In the genomic region with DNA sequence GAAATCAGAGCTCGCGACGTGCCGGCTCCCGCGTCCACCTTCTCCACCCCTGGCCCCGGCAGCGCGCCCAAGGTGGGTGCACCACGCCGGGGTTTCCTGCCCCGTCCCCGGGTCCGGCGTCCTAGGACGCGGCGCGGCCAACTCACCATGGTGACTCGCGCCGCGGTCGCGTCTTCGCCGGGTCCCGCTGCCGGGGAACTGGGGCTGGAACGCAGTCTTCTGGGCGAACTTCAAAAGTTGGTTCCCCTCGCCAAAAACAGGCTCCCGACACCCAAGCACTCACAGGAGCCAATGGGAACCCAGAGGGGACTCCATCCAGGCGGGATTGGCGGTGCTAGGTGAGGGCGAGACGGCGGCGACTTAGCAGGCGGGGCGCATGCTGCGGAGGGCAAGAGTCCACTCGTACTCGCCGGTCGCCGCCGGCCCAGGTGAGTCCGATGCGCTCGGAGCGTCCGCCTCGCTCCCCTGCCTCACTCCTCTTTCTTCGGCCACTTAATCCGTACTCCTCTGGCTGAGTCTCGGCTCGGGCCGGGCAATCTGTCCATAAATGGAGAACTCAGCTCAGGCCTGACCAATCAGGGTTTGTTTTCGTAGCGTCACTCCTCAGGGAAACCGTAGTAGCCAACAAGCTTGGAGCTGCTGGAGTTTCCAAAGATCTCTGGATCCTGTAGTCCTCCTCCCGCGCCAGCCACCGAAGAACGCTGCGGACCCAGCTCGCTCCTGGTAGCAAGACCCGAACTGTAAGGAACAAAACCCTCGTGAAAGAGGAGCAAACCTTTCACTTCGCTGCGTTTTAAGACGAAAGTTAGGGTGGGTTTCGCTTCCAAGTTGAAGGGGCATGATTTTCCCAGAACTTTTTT, we compare ENCODE assay signal across 2 cellular contexts.
TF ChIP-seq lines count a peak whose summit lies in the region.

Gene MYO1E, minus strand, starts transcription at position 520 of the 860 bp plus-strand sequence. Its CDS starts 371 bp downstream, at position 149.

TF ChIP-seq in WTC11, 78 proteins besides CTCF, POLR2A, EP300 and RAD21 (continues in another document):
- TF ChIP-seq PRDM15 (CRISPR knock-in tag; IDR thresholded peaks at IDR 0.05) (no peak), NFYB (CRISPR knock-in tag; conservative IDR thresholded peaks at IDR 0.05; ENCODE audit: low read depth) (peak; percentile 58), ZNF121 (CRISPR knock-in tag; IDR thresholded peaks at IDR 0.05) (no peak), CBFB (CRISPR knock-in tag; IDR thresholded peaks at IDR 0.05; ENCODE audit: low read depth) (peak; percentile 35; the same call in 1 of the 2 replicates), SMAD3 (CRISPR knock-in tag; IDR thresholded peaks at IDR 0.05; ENCODE audit: borderline replicate concordance) (no peak), SP1 (CRISPR knock-in tag; conservative IDR thresholded peaks at IDR 0.05) (peak; percentile 54; the same call in 1 of the 2 replicates), GRHL2 (CRISPR knock-in tag; IDR thresholded peaks at IDR 0.05; ENCODE audit: insufficient replicate concordance, severe bottlenecking) (no peak), ZNF425 (CRISPR knock-in tag; conservative IDR thresholded peaks at IDR 0.05) (no peak), IRF2 (CRISPR knock-in tag; IDR thresholded peaks at IDR 0.05; ENCODE audit: borderline replicate concordance, low read depth) (0 out of 2 replicates have a peak, but pooled peaks have one; percentile 21), GTF2I (CRISPR knock-in tag; conservative IDR thresholded peaks at IDR 0.05) (no peak), SMAD4 (CRISPR knock-in tag; IDR thresholded peaks at IDR 0.05) (no peak), CREB1 (CRISPR knock-in tag; IDR thresholded peaks at IDR 0.05) (no peak), RORB (CRISPR knock-in tag; IDR thresholded peaks at IDR 0.05) (no peak), CREM (CRISPR knock-in tag; IDR thresholded peaks at IDR 0.05) (0 out of 2 replicates have a peak, but pooled peaks have one; percentile 32)
- TF ChIP-seq, protein P1, sequence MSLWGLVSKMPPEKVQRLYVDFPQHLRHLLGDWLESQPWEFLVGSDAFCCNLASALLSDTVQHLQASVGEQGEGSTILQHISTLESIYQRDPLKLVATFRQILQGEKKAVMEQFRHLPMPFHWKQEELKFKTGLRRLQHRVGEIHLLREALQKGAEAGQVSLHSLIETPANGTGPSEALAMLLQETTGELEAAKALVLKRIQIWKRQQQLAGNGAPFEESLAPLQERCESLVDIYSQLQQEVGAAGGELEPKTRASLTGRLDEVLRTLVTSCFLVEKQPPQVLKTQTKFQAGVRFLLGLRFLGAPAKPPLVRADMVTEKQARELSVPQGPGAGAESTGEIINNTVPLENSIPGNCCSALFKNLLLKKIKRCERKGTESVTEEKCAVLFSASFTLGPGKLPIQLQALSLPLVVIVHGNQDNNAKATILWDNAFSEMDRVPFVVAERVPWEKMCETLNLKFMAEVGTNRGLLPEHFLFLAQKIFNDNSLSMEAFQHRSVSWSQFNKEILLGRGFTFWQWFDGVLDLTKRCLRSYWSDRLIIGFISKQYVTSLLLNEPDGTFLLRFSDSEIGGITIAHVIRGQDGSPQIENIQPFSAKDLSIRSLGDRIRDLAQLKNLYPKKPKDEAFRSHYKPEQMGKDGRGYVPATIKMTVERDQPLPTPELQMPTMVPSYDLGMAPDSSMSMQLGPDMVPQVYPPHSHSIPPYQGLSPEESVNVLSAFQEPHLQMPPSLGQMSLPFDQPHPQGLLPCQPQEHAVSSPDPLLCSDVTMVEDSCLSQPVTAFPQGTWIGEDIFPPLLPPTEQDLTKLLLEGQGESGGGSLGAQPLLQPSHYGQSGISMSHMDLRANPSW (CRISPR knock-in tag; conservative IDR thresholded peaks at IDR 0.05; ENCODE audit: low read depth) = no peak

TF ChIP-seq in liver, 16 proteins besides CTCF, POLR2A, EP300 and RAD21 (continued from another document):
- TF ChIP-seq FOXA2 (IDR thresholded peaks at IDR 0.05) = no peak
- TF ChIP-seq ZBTB33 (IDR thresholded peaks at IDR 0.05) = peak; percentile 71
